Comparison of ENCODE assay signal across 10 cellular contexts in genomic region chr20:62321521-62321948, GRCh38. TPM values are rescaled to one million over a fixed set of nuclear protein-coding genes. Genes with fewer than 3 reads are reported as not detected.
A peak's percentile ranks its signal among the peaks of the same experiment; 100 is the strongest.
DNase-seq lines count a peak whose midpoint lies in the region; ATAC-seq and TF ChIP-seq lines count a peak whose summit lies in the region.
"Had no signal": no experiment of that assay in that cellular context is flagged by ENCODE, and none has a peak within 500 bp of the region (broad histone marks: within the 10 kb centered on the region; RNA-seq: fewer than 3 reads in every experiment).

No MANE protein-coding gene starts in this region.

- TF ChIP-seq CTCF in RWPE2 (IDR thresholded peaks at IDR 0.05; ENCODE audit: poor library complexity, severe bottlenecking) (no peak), foreskin keratinocyte (conservative IDR thresholded peaks at IDR 0.05) (no peak)

- DNase-seq in stimulated activated CD4-positive, alpha-beta T cell treated with anti-CD3 and anti-CD28 coated beads, Interleukin-1b, Interleukin-23, amount 100 ng/mL, for 48 hours: peak; percentile 48
- no peak for DNase-seq in stimulated activated CD4-positive, alpha-beta T cell treated with anti-CD3 and anti-CD28 coated beads, Interleukin-2, amount 100 ng/mL, for 48 hours
- no peak for DNase-seq in RWPE2 (ENCODE audit: low spot score)
- DNase-seq in foreskin keratinocyte: no peak
- no peak for DNase-seq in amniotic stem cell (lab: John Stamatoyannopoulos, UW)
- DNase-seq in NCI-H1092 (lab: John Stamatoyannopoulos, UW): no peak
- no peak for DNase-seq in NCI-H2107 treated with DMSO at 0.1 percent for 48 hours (lab: John Stamatoyannopoulos, UW; ENCODE audit: unreplicated experiment)
- no peak for DNase-seq in NCI-H187 (lab: John Stamatoyannopoulos, UW)
- DNase-seq: activated T-cell treated with anti-CD3 and anti-CD28 coated beads, Interleukin-2, amount 50 U/mL, for 4 hours had no signal

- H3K36me3 ChIP-seq in RWPE2 (ENCODE audit: low read depth): peaks cover 87% of the 10 kb centered on the region

- ATAC-seq in RWPE2 (ENCODE audit: low read depth) (peak; percentile 40), foreskin keratinocyte (peak; percentile 39)

- H3K9me3 ChIP-seq in RWPE2 (ENCODE audit: severe bottlenecking): no peaks in the 10 kb centered on the region

- no peak overlapping the region for H3K27ac ChIP-seq in RWPE2 (ENCODE audit: poor library complexity, severe bottlenecking)
- H3K27ac ChIP-seq in foreskin keratinocyte: no peak overlapping the region
- H3K27ac ChIP-seq: SK-N-MC had no signal

- no peak overlapping the region for H3K4me3 ChIP-seq in RWPE2 (ENCODE audit: severe bottlenecking)
- H3K4me3 ChIP-seq: SK-N-MC had no signal

- H3K27me3 ChIP-seq in RWPE2 (ENCODE audit: insufficient read depth, poor library complexity, severe bottlenecking) (no peaks in the 10 kb centered on the region), foreskin keratinocyte (no peaks in the 10 kb centered on the region)

- H3K4me1 ChIP-seq in RWPE2 (ENCODE audit: insufficient read depth, poor library complexity, severe bottlenecking) (no peaks in the 10 kb centered on the region), foreskin keratinocyte (no peaks in the 10 kb centered on the region)

RNA-seq across cellular contexts. Expression of gene ADRM1, which starts 18.7 kb away (rescaled TPM):
- 176 and 180 TPM in 2 replicates for total RNA-seq in foreskin keratinocyte
- 223 and 226 TPM in 2 replicates for polyA plus RNA-seq in foreskin keratinocyte

RNA-seq across cellular contexts. Expression of gene LAMA5, which starts 45.6 kb away (rescaled TPM):
- 72.6 and 87.7 TPM in 2 replicates for total RNA-seq in foreskin keratinocyte
- polyA plus RNA-seq in foreskin keratinocyte: 62.3 and 75.3 TPM in 2 replicates
